Comparison of ENCODE assay signal across 8 cellular contexts in the genomic region with DNA sequence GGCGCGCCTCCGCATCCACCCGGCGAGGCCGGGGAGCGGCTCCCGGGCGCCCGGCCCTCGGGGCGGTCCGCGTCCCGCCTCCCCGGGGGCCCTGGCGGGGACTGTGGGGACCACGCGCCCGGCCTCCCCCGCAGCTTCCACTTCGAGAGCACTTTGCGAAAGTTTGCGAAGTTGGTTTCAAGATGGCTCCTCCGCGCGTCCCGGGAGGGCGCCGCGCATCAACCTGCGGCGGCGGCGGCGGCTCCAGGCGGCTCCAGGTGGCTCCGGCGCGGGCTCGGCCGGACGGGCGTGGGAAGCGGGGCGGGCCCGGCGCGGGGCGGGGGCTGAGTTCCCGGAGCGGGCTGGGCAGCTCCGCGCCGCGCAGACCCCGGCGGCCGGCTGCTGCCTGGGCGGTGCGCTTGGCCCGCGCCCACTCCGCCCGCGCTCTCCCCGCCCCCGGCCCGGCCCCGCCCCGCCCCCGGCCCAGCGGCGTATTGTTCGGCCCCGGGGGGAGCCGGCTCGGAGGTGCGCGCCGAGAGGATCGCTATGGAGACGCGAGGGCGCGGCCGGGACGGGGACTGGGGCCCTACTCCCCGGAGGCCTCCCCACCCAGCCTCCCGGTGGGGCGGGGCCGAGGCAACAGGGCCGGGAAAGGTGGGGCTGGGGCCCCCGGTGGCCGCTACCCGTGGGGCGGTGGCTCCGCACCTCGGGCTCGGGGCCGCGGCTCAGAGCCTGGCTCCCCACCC. TPM values are rescaled to one million over a fixed set of nuclear protein-coding genes. Genes with fewer than 3 reads are reported as not detected.
A peak's percentile ranks its signal among the peaks of the same experiment; 100 is the strongest.
DNase-seq lines count a peak whose midpoint lies in the region; ATAC-seq and TF ChIP-seq lines count a peak whose summit lies in the region.

Gene CELSR1 (minus strand): TSS at position 400 of the 725 bp plus-strand sequence. CDS start 450 bp downstream, outside the sequence.

- H3K4me2 ChIP-seq in GM23338 (peak within 1 kb of the TSS; percentile 89), parathyroid adenoma (ENCODE audit: low read length) (peak within 1 kb of the TSS; percentile 49)

- peaks cover 13% of the 10 kb centered on the region for H3K4me1 Mint-ChIP-seq in GM23338

- no peaks in the 10 kb centered on the region for H3K9me2 ChIP-seq in GM23338 (ENCODE audit: insufficient read depth)

- no peaks in the 10 kb centered on the region for H3K36me3 ChIP-seq in ACC112 (ENCODE audit: insufficient read depth, low read length)
- no peaks in the 10 kb centered on the region for H3K36me3 ChIP-seq in GM23338 (ENCODE audit: insufficient read depth)
- no peaks in the 10 kb centered on the region for H3K36me3 ChIP-seq in gastroesophageal sphincter
- no peaks in the 10 kb centered on the region for H3K36me3 ChIP-seq in parathyroid adenoma (ENCODE audit: control insufficient read depth, insufficient read depth, low read length)

- no peak for TF ChIP-seq EP300 in gastroesophageal sphincter (IDR thresholded peaks at IDR 0.05)

- DNase-seq in GM23338 (ENCODE audit: low spot score): peak; percentile 71
- DNase-seq in activated gamma-delta T cell (lab: John Stamatoyannopoulos, UW): no peak

- H2AFZ ChIP-seq in ACC112 (ENCODE audit: low read length, unreplicated experiment): no peak within 1 kb of the TSS
- peak within 1 kb of the TSS; percentile 69; the same call in 1 of the 2 replicates for H2AFZ ChIP-seq in GM23338
- no peak within 1 kb of the TSS for H2AFZ ChIP-seq in parathyroid adenoma

- no peaks in the 10 kb centered on the region for H3K79me2 ChIP-seq in ACC112 (ENCODE audit: control insufficient read depth, insufficient read depth, low read length, unreplicated experiment)
- H3K79me2 ChIP-seq in GM23338 (replicated peaks; ENCODE audit: insufficient read depth): peaks cover 5% of the 10 kb centered on the region; the same call in 1 of the 2 replicates
- no peaks in the 10 kb centered on the region for H3K79me2 ChIP-seq in parathyroid adenoma

- no peaks in the 10 kb centered on the region for H3F3A ChIP-seq in GM23338 (replicated peaks; ENCODE audit: low read depth)

- H3K27ac ChIP-seq in ACC112 (ENCODE audit: low read depth, low read length) (no peak within 1 kb of the TSS), GM23338 (ENCODE audit: low read depth) (no peak within 1 kb of the TSS), gastroesophageal sphincter (peak within 1 kb of the TSS in 2 of 4 donors; percentile 7 to 24), parathyroid adenoma (no peak within 1 kb of the TSS)

- H3K27me3 ChIP-seq in ACC112 (ENCODE audit: insufficient read depth, low read length) (peaks cover 11% of the 10 kb centered on the region; the same call in 1 of the 2 replicates), GM23338 (ENCODE audit: insufficient read depth) (peaks cover 43% of the 10 kb centered on the region), gastroesophageal sphincter (peaks cover 62% of the 10 kb centered on the region), parathyroid adenoma (ENCODE audit: control insufficient read depth, insufficient read depth, low read length) (no peaks in the 10 kb centered on the region)

- H3K9me3 Mint-ChIP-seq in GM23338: 0 out of 3 replicates have a peak, but pooled peaks cover 3% of the 10 kb centered on the region

- no peak for TF ChIP-seq POLR2A in gastroesophageal sphincter (IDR thresholded peaks at IDR 0.05)

- H3K4me1 ChIP-seq in ACC112 (ENCODE audit: control insufficient read depth, insufficient read depth, low read length, unreplicated experiment) (no peaks in the 10 kb centered on the region), GM23338 (ENCODE audit: insufficient read depth) (peaks cover 5% of the 10 kb centered on the region; the same call in 1 of the 2 replicates), gastroesophageal sphincter (peaks cover 0 to 33% (median 11%) of the 10 kb centered on the region in 3 donors), parathyroid adenoma (no peaks in the 10 kb centered on the region)

- ATAC-seq in GM23338 (peak; percentile 39), gastroesophageal sphincter (peak; percentile 46), GM18520 (IDR thresholded peaks at IDR 0.05; ENCODE audit: unreplicated experiment) (no peak), GM18873 (IDR thresholded peaks at IDR 0.05; ENCODE audit: low FRiP score, unreplicated experiment) (no peak)

- no peak within 1 kb of the TSS for H3K27ac Mint-ChIP-seq in GM23338

- 0 out of 2 replicates have a peak, but pooled peaks cover 5% of the 10 kb centered on the region for H4K20me1 ChIP-seq in GM23338 (replicated peaks; ENCODE audit: insufficient read depth)

- peaks cover 43% of the 10 kb centered on the region for H3K27me3 Mint-ChIP-seq in GM23338 (ENCODE audit: insufficient read depth, low read depth, poor library complexity)

- H3K9me3 ChIP-seq in gastroesophageal sphincter (no peaks in the 10 kb centered on the region), parathyroid adenoma (ENCODE audit: control insufficient read depth, low read length) (no peaks in the 10 kb centered on the region)

- no peak within 1 kb of the TSS for H3K9ac ChIP-seq in parathyroid adenoma

- H3K36me3 Mint-ChIP-seq in GM23338 (ENCODE audit: low read depth): peaks cover 23% of the 10 kb centered on the region

- WGBS in gastroesophageal sphincter (ENCODE audit: low coverage in 1 of 2), 2 donors: no CpG with 5 or more reads among the region's 102 CpGs

- H3K4me3 ChIP-seq in ACC112 (ENCODE audit: low read depth, low read length): peak within 1 kb of the TSS; percentile 63
- H3K4me3 ChIP-seq in GM23338: peak within 1 kb of the TSS; percentile 66
- peak within 1 kb of the TSS; percentile 10; the same call in 1 of the 2 replicates for H3K4me3 ChIP-seq in WI38 (ENCODE audit: low read depth, low read length)
- H3K4me3 ChIP-seq in gastroesophageal sphincter: peak within 1 kb of the TSS; percentile 38 to 53
- no peak within 1 kb of the TSS for H3K4me3 ChIP-seq in parathyroid adenoma (ENCODE audit: low read depth, low read length)

- peak within 1 kb of the TSS; percentile 64 for H3K4me3 Mint-ChIP-seq in GM23338

- TF ChIP-seq CTCF in GM23338 (conservative IDR thresholded peaks at IDR 0.05; ENCODE audit: low read depth in 2 of 2): no peak
- TF ChIP-seq CTCF in WI38 (IDR thresholded peaks at IDR 0.05; ENCODE audit: low read depth, low read length): no peak
- peak in 1 of 4 experiments; percentile 7 for TF ChIP-seq CTCF in gastroesophageal sphincter (IDR thresholded peaks at IDR 0.05)
- TF ChIP-seq CTCF in parathyroid adenoma (IDR thresholded peaks at IDR 0.05): no peak

TF ChIP-seq in GM23338, 12 proteins besides CTCF, POLR2A, EP300 and RAD21 (continues in another document):
- TF ChIP-seq POLR2AphosphoS5 (IDR thresholded peaks at IDR 0.05; ENCODE audit: low read depth): no peak

RNA-seq across cellular contexts. Expression of gene CELSR1, which starts in this region (rescaled TPM):
- 20.4 and 21.0 TPM in 2 replicates for total RNA-seq in GM23338 (2014; rRNA removed; shearing (Covaris generic))
- 4.8 and 6.1 TPM in 2 replicates for polyA plus RNA-seq in GM23338 (2016; fragmentation: Nextera tagmentation; extraction: Ambion mirVana)
- 1 to 10 TPM; 1.7 to 4.8 (median 4.3) TPM for total RNA-seq in gastroesophageal sphincter

Comparison
In these comparisons a context has a peak if more than half of its experiments do, and no peak if none do; other contexts are left out.
1. ATAC-seq: peak in GM23338 (single experiment) and gastroesophageal sphincter (single experiment); none in GM18520 (single experiment) and GM18873 (single experiment).